Comparison of ENCODE assay signal across 15 cellular contexts in genomic region chr3:73399666-73400253, GRCh38.
"Had no signal": no experiment of that assay in that cellular context is flagged by ENCODE, and none has a peak within 500 bp of the region (broad histone marks: within the 10 kb centered on the region; RNA-seq: fewer than 3 reads in every experiment).

No MANE protein-coding gene starts in this region.

- H3K27ac ChIP-seq: colonic mucosa, neutrophil, right atrium auricular region had no signal

- H3K36me3 ChIP-seq: colonic mucosa, neutrophil had no signal

- DNase-seq: colonic mucosa; dermis blood vessel endothelial cell; endodermal cell; erythroblast; foreskin melanocyte; heart left ventricle; hippocampal formation; mammary epithelial cell; naive thymus-derived CD8-positive, alpha-beta T cell; posterior cingulate gyrus; stimulated activated CD4-positive, alpha-beta T cell treated with anti-CD3 and anti-CD28 coated beads, Interleukin-4, amount 100 ng/mL, for 1 hour; stimulated activated CD8-positive, alpha-beta memory T cell treated with anti-CD3 and anti-CD28 coated beads, Interleukin-4, amount 100 ng/mL, for 48 hours; trophoblast cell had no signal

- H3K27me3 ChIP-seq: colonic mucosa, heart left ventricle, right atrium auricular region had no signal

- H3K9me3 ChIP-seq: colonic mucosa, heart left ventricle, neutrophil, right atrium auricular region had no signal

- H3K4me1 ChIP-seq: colonic mucosa had no signal

- H3K4me3 ChIP-seq: colonic mucosa, heart left ventricle, right atrium auricular region had no signal
